8 cellular contexts compared by ENCODE assay signal in genomic region chr1:161314201-161314981, GRCh38. TPM values are rescaled to one million over a fixed set of nuclear protein-coding genes. Genes with fewer than 3 reads are reported as not detected.
DNase-seq lines count a peak whose midpoint lies in the region; ATAC-seq and TF ChIP-seq lines count a peak whose summit lies in the region.

A gene with protein sequence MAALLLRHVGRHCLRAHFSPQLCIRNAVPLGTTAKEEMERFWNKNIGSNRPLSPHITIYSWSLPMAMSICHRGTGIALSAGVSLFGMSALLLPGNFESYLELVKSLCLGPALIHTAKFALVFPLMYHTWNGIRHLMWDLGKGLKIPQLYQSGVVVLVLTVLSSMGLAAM (plus strand): TSS chr1:161314381. CDS start chr1:161314406, 25 bp downstream.

- peak; percentile 93 for TF ChIP-seq POLR2A in GM18526 (IDR thresholded peaks at IDR 0.05; ENCODE audit: extremely low read depth, insufficient read length)
- TF ChIP-seq POLR2A in breast epithelium (IDR thresholded peaks at IDR 0.05): peak; percentile 76

- H3K27ac ChIP-seq in ACC112 (ENCODE audit: low read depth, low read length) (peak within 1 kb of the TSS; percentile 78), VCaP (peak within 1 kb of the TSS; percentile 85), breast epithelium (peak within 1 kb of the TSS; percentile 95 to 96), iPS-20b (ENCODE audit: low read length) (peak within 1 kb of the TSS; percentile 98), skin epidermis (peak within 1 kb of the TSS; percentile 84 to 99 (median 96))

- intact Hi-C loops in breast epithelium (cut with DNase I; ENCODE audit: low total_unique reads): no loop called here

- peak within 1 kb of the TSS; percentile 83 for H3K4me3 ChIP-seq in ACC112 (ENCODE audit: low read depth, low read length)
- H3K4me3 ChIP-seq in breast epithelium: peak within 1 kb of the TSS; percentile 84 to 89 (median 89)
- H3K4me3 ChIP-seq in iPS-20b (ENCODE audit: low read length): peak within 1 kb of the TSS; percentile 95
- peak within 1 kb of the TSS; percentile 67 to 98 (median 77) for H3K4me3 ChIP-seq in skin epidermis

- peak within 1 kb of the TSS; percentile 96 for H3K9ac ChIP-seq in iPS-20b (ENCODE audit: low read depth, low read length)

- H3K79me2 ChIP-seq in ACC112 (ENCODE audit: control insufficient read depth, insufficient read depth, low read length, unreplicated experiment): peaks cover 21% of the 10 kb centered on the region

- H3K36me3 ChIP-seq in ACC112 (ENCODE audit: insufficient read depth, low read length): no peaks in the 10 kb centered on the region
- no peaks in the 10 kb centered on the region for H3K36me3 ChIP-seq in breast epithelium
- H3K36me3 ChIP-seq in iPS-20b (ENCODE audit: insufficient read depth, low read depth, low read length): no peaks in the 10 kb centered on the region

- H2AFZ ChIP-seq in ACC112 (ENCODE audit: low read length, unreplicated experiment): peak within 1 kb of the TSS; percentile 83

- TF ChIP-seq CTCF in VCaP (conservative IDR thresholded peaks at IDR 0.05): peak; percentile 43
- TF ChIP-seq CTCF in breast epithelium (IDR thresholded peaks at IDR 0.05): no peak

- H3K27me3 ChIP-seq in ACC112 (ENCODE audit: insufficient read depth, low read length) (no peaks in the 10 kb centered on the region), breast epithelium (no peaks in the 10 kb centered on the region), iPS-20b (ENCODE audit: insufficient read depth, low read length) (no peaks in the 10 kb centered on the region)

- DNase-seq in NCI-H2171 treated with DMSO at 0.1 percent for 48 hours (lab: John Stamatoyannopoulos, UW) (peak; percentile 84), breast epithelium (ENCODE audit: low spot score in 2 of 2) (peak; percentile 84 to 87)

- peak; percentile 90 for ATAC-seq in HG03066 (IDR thresholded peaks at IDR 0.05; ENCODE audit: low read depth, unreplicated experiment)

- H3K4me1 ChIP-seq in ACC112 (ENCODE audit: control insufficient read depth, insufficient read depth, low read length, unreplicated experiment): peaks cover 9% of the 10 kb centered on the region
- H3K4me1 ChIP-seq in breast epithelium: peaks cover 0 to 5% of the 10 kb centered on the region in 2 donors
- H3K4me1 ChIP-seq in iPS-20b (ENCODE audit: insufficient read depth, low read length): peaks cover 13% of the 10 kb centered on the region

- H3K9me3 ChIP-seq in breast epithelium (no peaks in the 10 kb centered on the region), iPS-20b (ENCODE audit: insufficient read depth, low read depth, low read length) (no peaks in the 10 kb centered on the region)

RNA-seq across cellular contexts. Expression of the gene that starts here (rescaled TPM):
- total RNA-seq in breast epithelium: 10 to 100 TPM; 18.0 to 42.4 (median 23.9) TPM

Comparison
In these comparisons a context has a peak if more than half of its experiments do, and no peak if none do; other contexts are left out.
1. Peak in every context shown above with its lines: DNase-seq, ATAC-seq, H3K4me3 ChIP-seq and H3K27ac ChIP-seq.